ENCODE assay signal across 8 cellular contexts in genomic region chr6:41922154-41922553, GRCh38. TPM values are rescaled to one million over a fixed set of nuclear protein-coding genes. Genes with fewer than 3 reads are reported as not detected.
DNase-seq lines count a peak whose midpoint lies in the region; ATAC-seq and TF ChIP-seq lines count a peak whose summit lies in the region.

No MANE protein-coding gene starts in this region.

- ATAC-seq in stimulated activated naive CD8-positive, alpha-beta T cell treated with anti-CD3 and anti-CD28 coated beads, Interleukin-15, Interleukin-2, amounts not matched to agents 100 U/mL and 50 U/mL, for 24 hours = no peak

- peaks cover 61% of the 10 kb centered on the region for H3K4me1 Mint-ChIP-seq in stimulated activated naive CD8-positive, alpha-beta T cell treated with anti-CD3 and anti-CD28 coated beads, Interleukin-15, Interleukin-2, amounts not matched to agents 100 ng/mL and 50 ng/mL, for 24 hours (ENCODE audit: low read depth)
- peaks cover 65% of the 10 kb centered on the region for H3K4me1 Mint-ChIP-seq in brain

- DNase-seq in stimulated activated naive CD8-positive, alpha-beta T cell treated with anti-CD3 and anti-CD28 coated beads, Interleukin-15, Interleukin-2, amounts not matched to agents 100 U/mL and 50 U/mL, for 24 hours = no peak
- DNase-seq in kidney glomerular epithelial cell (lab: John Stamatoyannopoulos, UW) (no peak), LoVo (ENCODE audit: low spot score) (no peak), D341Med (ENCODE audit: low spot score) (no peak), NCI-H2227 treated with DMSO at 0.1 percent for 48 hours (lab: John Stamatoyannopoulos, UW) (no peak)

- H3K4me1 ChIP-seq in mesodermal cell (ENCODE audit: control insufficient read depth, insufficient read depth, low read length, poor library complexity, severe bottlenecking) = peaks cover 25% of the 10 kb centered on the region

- peak overlapping the region; percentile 80 for H3K4me3 ChIP-seq in mesodermal cell (ENCODE audit: extremely low read depth, insufficient read depth, low read length, poor library complexity, severe bottlenecking)

- 3 to 10% methylated on average over 4 of the region's 7 CpGs for WGBS in mesodermal cell (ENCODE audit: insufficient coverage in 2 of 2), 2 experiments

- peak overlapping the region; percentile 98 for H3K4me3 Mint-ChIP-seq in stimulated activated naive CD8-positive, alpha-beta T cell treated with anti-CD3 and anti-CD28 coated beads, Interleukin-15, Interleukin-2, amounts not matched to agents 100 ng/mL and 50 ng/mL, for 24 hours
- H3K4me3 Mint-ChIP-seq in brain = peak overlapping the region; percentile 96 to 100 (median 98)

- no peaks in the 10 kb centered on the region for H3K27me3 Mint-ChIP-seq in stimulated activated naive CD8-positive, alpha-beta T cell treated with anti-CD3 and anti-CD28 coated beads, Interleukin-15, Interleukin-2, amounts not matched to agents 100 ng/mL and 50 ng/mL, for 24 hours
- peaks cover 17% of the 10 kb centered on the region for H3K27me3 Mint-ChIP-seq in brain

- peaks cover 38% of the 10 kb centered on the region for H3K36me3 Mint-ChIP-seq in stimulated activated naive CD8-positive, alpha-beta T cell treated with anti-CD3 and anti-CD28 coated beads, Interleukin-15, Interleukin-2, amounts not matched to agents 100 ng/mL and 50 ng/mL, for 24 hours (ENCODE audit: low read depth)
- H3K36me3 Mint-ChIP-seq in brain = peaks cover 22% of the 10 kb centered on the region

- peaks cover 37% of the 10 kb centered on the region for H3K36me3 ChIP-seq in mesodermal cell (ENCODE audit: control insufficient read depth, insufficient read depth, low read length)

- no peak for TF ChIP-seq CTCF in brain (conservative IDR thresholded peaks at IDR 0.05)

- H3K9me3 ChIP-seq in mesodermal cell (ENCODE audit: control insufficient read depth, low read length) = no peaks in the 10 kb centered on the region

- H3K27ac ChIP-seq in mesodermal cell (ENCODE audit: low read depth, low read length, severe bottlenecking) = no peak overlapping the region

- peak overlapping the region; percentile 100 for H3K27ac Mint-ChIP-seq in stimulated activated naive CD8-positive, alpha-beta T cell treated with anti-CD3 and anti-CD28 coated beads, Interleukin-15, Interleukin-2, amounts not matched to agents 100 ng/mL and 50 ng/mL, for 24 hours
- peak overlapping the region; percentile 62 to 100 (median 100) for H3K27ac Mint-ChIP-seq in brain

- H3K9me3 Mint-ChIP-seq in stimulated activated naive CD8-positive, alpha-beta T cell treated with anti-CD3 and anti-CD28 coated beads, Interleukin-15, Interleukin-2, amounts not matched to agents 100 ng/mL and 50 ng/mL, for 24 hours = no peaks in the 10 kb centered on the region
- peaks cover 0 to 2% (median 0%) of the 10 kb centered on the region in 5 experiments for H3K9me3 Mint-ChIP-seq in brain

RNA-seq across cellular contexts. Expression of gene BYSL, which starts 0.9 kb away (rescaled TPM):
- 24.3 TPM for polyA plus RNA-seq in brain (ENCODE audit: insufficient read depth, low read depth, low replicate concordance)
- 27.3 TPM for polyA plus RNA-seq in mesodermal cell (2013, experiment 1 of 2)
- 23.9 TPM for polyA plus RNA-seq in mesodermal cell (2013, experiment 2 of 2)

RNA-seq across cellular contexts. Expression of gene MED20, which starts 1.2 kb away (rescaled TPM):
- polyA plus RNA-seq in brain (ENCODE audit: insufficient read depth, low read depth, low replicate concordance) = 36.1 TPM
- polyA plus RNA-seq in mesodermal cell (2013, experiment 1 of 2) = 23.0 TPM
- polyA plus RNA-seq in mesodermal cell (2013, experiment 2 of 2) = 20.1 TPM

RNA-seq across cellular contexts. Expression of gene CCND3, which starts 19.5 kb away (rescaled TPM):
- polyA plus RNA-seq in brain (ENCODE audit: insufficient read depth, low read depth, low replicate concordance) = 87.1 TPM
- polyA plus RNA-seq in mesodermal cell (2013, experiment 1 of 2) = 43.3 TPM
- polyA plus RNA-seq in mesodermal cell (2013, experiment 2 of 2) = 36.5 TPM

RNA-seq across cellular contexts. Expression of gene USP49, which starts 27.0 kb away (rescaled TPM):
- polyA plus RNA-seq in brain (ENCODE audit: insufficient read depth, low read depth, low replicate concordance) = 11.4 TPM
- polyA plus RNA-seq in mesodermal cell (2013, experiment 1 of 2) = 6.5 TPM
- 5.0 TPM for polyA plus RNA-seq in mesodermal cell (2013, experiment 2 of 2)
